8 cellular contexts compared by ENCODE assay signal in genomic region chr2:224909885-224910517, GRCh38.
A peak's percentile ranks its signal among the peaks of the same experiment; 100 is the strongest.
DNase-seq lines count a peak whose midpoint lies in the region; ATAC-seq and TF ChIP-seq lines count a peak whose summit lies in the region.

No MANE protein-coding gene starts in this region.

- no peaks in the 10 kb centered on the region; the same call in 1 of the 2 replicates for H3K36me3 ChIP-seq in MG63
- no peaks in the 10 kb centered on the region for H3K36me3 ChIP-seq in heart right ventricle
- no peaks in the 10 kb centered on the region for H3K36me3 ChIP-seq in Peyer's patch

- peaks cover 92% of the 10 kb centered on the region for H3K36me3 Mint-ChIP-seq in activated T-helper 17 cell treated with anti-CD3 and anti-CD28 coated beads, Interleukin-2, amount 50 U/mL, for 72 hours (ENCODE audit: low read depth)

- no peaks in the 10 kb centered on the region for H3K9me3 Mint-ChIP-seq in activated T-helper 17 cell treated with anti-CD3 and anti-CD28 coated beads, Interleukin-2, amount 50 U/mL, for 72 hours

- CTCF ChIA-PET in AG04449 (lab: Yijun Ruan, JAX) = interaction anchor here (1.4 to 2.6 kb wide), 3 partner anchors 10 to 23 kb away, joined by 3 to 5 read pairs (median 3); no protein-coding TSS in a partner anchor

- peaks cover 0 to 20% (median 4%) of the 10 kb centered on the region in 9 donors for H3K4me1 ChIP-seq in heart right ventricle
- H3K4me1 ChIP-seq in Peyer's patch = peaks cover 0 to 6% (median 0%) of the 10 kb centered on the region in 4 donors

- intact Hi-C loops in heart right ventricle (cut with DNase I) = no loop called here

- ATAC-seq in GM19351 (IDR thresholded peaks at IDR 0.05; ENCODE audit: unreplicated experiment) = peak; percentile 72
- ATAC-seq in activated T-helper 17 cell treated with anti-CD3 and anti-CD28 coated beads, Interleukin-2, amount 50 U/mL, for 72 hours (replicated peaks) = peak; percentile 90
- ATAC-seq in heart right ventricle = peak in 7 of 8 donors; percentile 60 to 92 (median 78)

- POLR2A ChIA-PET in AG04449 (lab: Yijun Ruan, JAX) = interaction anchor here (0.6 kb wide), 1 partner anchor 13 kb away, joined by 3 read pairs; no protein-coding TSS in a partner anchor

- H3K4me1 Mint-ChIP-seq in activated T-helper 17 cell treated with anti-CD3 and anti-CD28 coated beads, Interleukin-2, amount 50 U/mL, for 72 hours = peaks cover 42% of the 10 kb centered on the region

- H3K9me3 ChIP-seq in MG63 (no peaks in the 10 kb centered on the region), heart right ventricle (no peaks in the 10 kb centered on the region), Peyer's patch (no peaks in the 10 kb centered on the region)

- H3K27me3 Mint-ChIP-seq in activated T-helper 17 cell treated with anti-CD3 and anti-CD28 coated beads, Interleukin-2, amount 50 U/mL, for 72 hours = no peaks in the 10 kb centered on the region

- 30 to 36% methylated on average over 5 of the region's 5 CpGs for WGBS in heart right ventricle, 2 donors

- H3K27ac ChIP-seq in heart right ventricle (peak overlapping the region in 3 of 10 donors; percentile 20 to 36 (median 29)), Peyer's patch (peak overlapping the region in 2 of 4 donors; percentile 28 to 49)

- peak overlapping the region; percentile 70 for H3K27ac Mint-ChIP-seq in activated T-helper 17 cell treated with anti-CD3 and anti-CD28 coated beads, Interleukin-2, amount 50 U/mL, for 72 hours

- peak overlapping the region; percentile 15 for H3K4me3 Mint-ChIP-seq in activated T-helper 17 cell treated with anti-CD3 and anti-CD28 coated beads, Interleukin-2, amount 50 U/mL, for 72 hours

- no peak overlapping the region for H3K4me3 ChIP-seq in AG04449 (ENCODE audit: low read depth, low read length)
- no peak overlapping the region for H3K4me3 ChIP-seq in MG63
- H3K4me3 ChIP-seq in heart right ventricle = no peak overlapping the region
- no peak overlapping the region for H3K4me3 ChIP-seq in Peyer's patch

- DNase-seq in AG04449 (ENCODE audit: low read depth, low spot score) (peak; percentile 68), MG63 (peak; percentile 42), heart right ventricle (peak; percentile 40 to 50), retina (peak; percentile 50), Peyer's patch (no peak), middle frontal gyrus (ENCODE audit: extremely low spot score, low spot score) (no peak)

- TF ChIP-seq CTCF in AG04449 (IDR thresholded peaks at IDR 0.05; ENCODE audit: insufficient read depth, low read length, missing control alignments) = no peak
- TF ChIP-seq CTCF in heart right ventricle (IDR thresholded peaks at IDR 0.05) = no peak
- no peak for TF ChIP-seq CTCF in Peyer's patch (IDR thresholded peaks at IDR 0.05)

- H3K27me3 ChIP-seq in MG63 (no peaks in the 10 kb centered on the region), heart right ventricle (no peaks in the 10 kb centered on the region), Peyer's patch (no peaks in the 10 kb centered on the region)

- TF ChIP-seq POLR2A in Peyer's patch (IDR thresholded peaks at IDR 0.05) = no peak

Comparison
In these comparisons a context has a peak if more than half of its experiments do, and no peak if none do; other contexts are left out.
1. DNase-seq: peak in AG04449 (single experiment), MG63 (single experiment), heart right ventricle (2 of 2) and retina (single experiment); none in Peyer's patch (0 of 3) and middle frontal gyrus (single experiment).
2. Peak in every context shown above with its lines, with median percentiles within 50 percentile points of each other: ATAC-seq.